30 cellular contexts compared by ENCODE assay signal in genomic region chr12:124129132-124129531, GRCh38.
"Had no signal": no experiment of that assay in that cellular context is flagged by ENCODE, and none has a peak within 500 bp of the region (broad histone marks: within the 10 kb centered on the region; RNA-seq: fewer than 3 reads in every experiment).

No MANE protein-coding gene starts in this region.

- ATAC-seq: left colon; left lung; lower lobe of right lung; mucosa of descending colon; naive thymus-derived CD4-positive, alpha-beta T cell; natural killer cell treated with Interleukin-12 subunit alpha and Interleukin-12 subunit beta and Interleukin-15 and Interleukin-18, amount 100 ng/mL, for 72 hours; sciatic nerve; stimulated activated naive B cell treated with anti-CD40 and anti-IgM and Interleukin-4, amounts not matched to agents 10 μg/mL and 1 μg/mL and 100 μg/mL, for 72 hours; stimulated activated naive CD8-positive, alpha-beta T cell treated with anti-CD3 and anti-CD28 coated beads, Interleukin-15, Interleukin-2, amounts not matched to agents 100 U/mL and 50 U/mL, for 24 hours had no signal

- DNase-seq: hypothalamus; immature natural killer cell; kidney; left colon; left lung; lower lobe of right lung; mammary epithelial cell; mesenchymal stem cell; midbrain; mucosa of descending colon; naive thymus-derived CD4-positive, alpha-beta T cell; ovary; stimulated activated CD4-positive, alpha-beta T cell treated with anti-CD3 and anti-CD28 coated beads, Interleukin-12 subunit alpha, Interleukin-12 subunit beta, amount 100 ng/mL, for 4 hours; stimulated activated CD4-positive, alpha-beta T cell treated with anti-CD3 and anti-CD28 coated beads, Interleukin-15, amount 100 ng/mL, for 24 hours; stimulated activated CD4-positive, alpha-beta T cell treated with anti-CD3 and anti-CD28 coated beads, Interleukin-2, amount 100 ng/mL, for 24 hours; stimulated activated CD4-positive, alpha-beta T cell treated with anti-CD3 and anti-CD28 coated beads, Interleukin-4, amount 100 ng/mL, for 1 hour; stimulated activated naive B cell treated with anti-CD40 and anti-IgM and Interleukin-4, amounts not matched to agents 10 μg/mL and 1 μg/mL and 100 μg/mL, for 72 hours; stimulated activated naive CD8-positive, alpha-beta T cell treated with anti-CD3 and anti-CD28 coated beads, Interleukin-15, Interleukin-2, amounts not matched to agents 100 U/mL and 50 U/mL, for 24 hours; stomach; testis; thyroid gland; transverse colon; upper lobe of left lung had no signal

- H3K9me3 ChIP-seq: left lung, lower lobe of right lung, mucosa of descending colon, ovary, right atrium auricular region, stomach, testis, thyroid gland, transverse colon, upper lobe of left lung, vagina had no signal

- H3K9me3 Mint-ChIP-seq: immature natural killer cell; natural killer cell treated with Interleukin-12 subunit alpha and Interleukin-12 subunit beta and Interleukin-15 and Interleukin-18, amount 100 ng/mL, for 72 hours; stimulated activated naive B cell treated with anti-CD40 and anti-IgM and Interleukin-4, amounts not matched to agents 10 μg/mL and 1 μg/mL and 100 μg/mL, for 72 hours had no signal

- H3K27me3 ChIP-seq: left lung, ovary, right atrium auricular region, stomach, testis, thyroid gland, transverse colon, upper lobe of left lung, vagina had no signal

- H3K4me1 ChIP-seq: left lung, lower lobe of right lung, right atrium auricular region, testis, thyroid gland, transverse colon, upper lobe of left lung, vagina had no signal

- H3K4me3 ChIP-seq: left lung, lower lobe of right lung, mucosa of descending colon, ovary, right atrium auricular region, skin epidermis, stomach, testis, thyroid gland, transverse colon, upper lobe of left lung, vagina had no signal

- H3K27ac Mint-ChIP-seq: immature natural killer cell; naive thymus-derived CD4-positive, alpha-beta T cell; natural killer cell treated with Interleukin-12 subunit alpha and Interleukin-12 subunit beta and Interleukin-15 and Interleukin-18, amount 100 ng/mL, for 72 hours; progenitor cell of endocrine pancreas; stimulated activated naive B cell treated with anti-CD40 and anti-IgM and Interleukin-4, amounts not matched to agents 10 μg/mL and 1 μg/mL and 100 μg/mL, for 72 hours had no signal

- H3K4me3 Mint-ChIP-seq: immature natural killer cell; naive thymus-derived CD4-positive, alpha-beta T cell; natural killer cell treated with Interleukin-12 subunit alpha and Interleukin-12 subunit beta and Interleukin-15 and Interleukin-18, amount 100 ng/mL, for 72 hours; stimulated activated naive B cell treated with anti-CD40 and anti-IgM and Interleukin-4, amounts not matched to agents 10 μg/mL and 1 μg/mL and 100 μg/mL, for 72 hours had no signal

- H3K27me3 Mint-ChIP-seq: progenitor cell of endocrine pancreas had no signal

- H3K36me3 ChIP-seq: left lung, lower lobe of right lung, ovary, right atrium auricular region, stomach, thyroid gland, transverse colon, upper lobe of left lung, vagina had no signal

- H3K4me1 Mint-ChIP-seq: immature natural killer cell; naive thymus-derived CD4-positive, alpha-beta T cell; stimulated activated naive B cell treated with anti-CD40 and anti-IgM and Interleukin-4, amounts not matched to agents 10 μg/mL and 1 μg/mL and 100 μg/mL, for 72 hours had no signal

- H3K36me3 Mint-ChIP-seq: immature natural killer cell; naive thymus-derived CD4-positive, alpha-beta T cell; natural killer cell treated with Interleukin-12 subunit alpha and Interleukin-12 subunit beta and Interleukin-15 and Interleukin-18, amount 100 ng/mL, for 72 hours; stimulated activated naive B cell treated with anti-CD40 and anti-IgM and Interleukin-4, amounts not matched to agents 10 μg/mL and 1 μg/mL and 100 μg/mL, for 72 hours had no signal

- H3K27ac ChIP-seq: left lung, lower lobe of right lung, ovary, right atrium auricular region, skin epidermis, stomach, testis, thyroid gland, transverse colon, upper lobe of left lung, vagina had no signal

- FAIRE-seq: islet of Langerhans, kidney had no signal
